In genomic region chr6:30452736-30453507, GRCh38 we compare ENCODE assay signal across 2 cellular contexts.
TF ChIP-seq lines count a peak whose summit lies in the region.

No MANE protein-coding gene starts in this region.

TF ChIP-seq in HepG2, 621 proteins besides CTCF, POLR2A, EP300 and RAD21:
- no peak for TF ChIP-seq SNAI1 (CRISPR knock-in tag; IDR thresholded peaks at IDR 0.05; ENCODE audit: borderline replicate concordance)
- TF ChIP-seq ZSCAN21 (CRISPR knock-in tag; IDR thresholded peaks at IDR 0.05; ENCODE audit: borderline replicate concordance) = 0 out of 2 replicates have a peak, but pooled peaks have one; percentile 6
TF ChIP-seq in HepG2: peak in this region for 1.

TF ChIP-seq in endothelial cell of umbilical vein, 7 proteins besides CTCF, POLR2A, EP300 and RAD21:
- TF ChIP-seq EZH2 (IDR thresholded peaks at IDR 0.05; ENCODE audit: borderline replicate concordance, low read depth, low read length, severe bottlenecking) (peak; percentile 49), FOS (IDR thresholded peaks at IDR 0.05; ENCODE audit: borderline replicate concordance, insufficient read depth, low read length) (no peak)
